8 cellular contexts compared by ENCODE assay signal in genomic region chr13:45280751-45281634, GRCh38. TPM values are rescaled to one million over a fixed set of nuclear protein-coding genes. Genes with fewer than 3 reads are reported as not detected.
DNase-seq lines count a peak whose midpoint lies in the region; ATAC-seq and TF ChIP-seq lines count a peak whose summit lies in the region.

No MANE protein-coding gene starts in this region.

- 35 to 47% methylated on average over 7 of the region's 7 CpGs for WGBS in sigmoid colon, 2 donors

- peak; percentile 67 to 75 (median 72) for TF ChIP-seq CTCF in sigmoid colon (IDR thresholded peaks at IDR 0.05)

- H3K4me1 ChIP-seq in sigmoid colon: peaks cover 0 to 24% (median 13%) of the 10 kb centered on the region in 4 donors

- TF ChIP-seq EP300 in sigmoid colon (IDR thresholded peaks at IDR 0.05): no peak

- ATAC-seq in GM18868 (IDR thresholded peaks at IDR 0.05; ENCODE audit: unreplicated experiment) (peak; percentile 91), left ventricle myocardium superior (peak; percentile 97)

- H3K9me3 ChIP-seq in sigmoid colon: no peaks in the 10 kb centered on the region

- intact Hi-C loops in left ventricle myocardium superior (cut with micrococcal nuclease) (loop anchor here (2.0 kb wide), 1 partner anchor 234 kb away; no protein-coding TSS in a partner anchor), sigmoid colon (cut with DNase I) (loop anchor here (1.0 to 2.0 kb wide), 3 partner anchors 86 to 234 kb away; partner anchors contain the start of gene GTF2F2)

- DNase-seq in Ammon's horn (ENCODE audit: low spot score): peak; percentile 93
- peak; percentile 15 for DNase-seq in Jurkat, Clone E6-1 (ENCODE audit: low read depth, low spot score)
- DNase-seq in SHP77 treated with DMSO at 0.1 percent for 48 hours (lab: John Stamatoyannopoulos, UW): peak; percentile 6
- DNase-seq in activated naive CD8-positive, alpha-beta T cell treated with anti-CD3 and anti-CD28 coated beads, Interleukin-2, amount 50 U/mL, for 16 hours (ENCODE audit: low read depth, low spot score): peak; percentile 37
- peak; percentile 74 for DNase-seq in left ventricle myocardium superior
- DNase-seq in sigmoid colon: peak; percentile 83
- no peak for DNase-seq in cortex of kidney (lab: John Stamatoyannopoulos, UW)

- H3K4me3 ChIP-seq in Jurkat, Clone E6-1 (ENCODE audit: low read length): no peak overlapping the region
- H3K4me3 ChIP-seq in sigmoid colon: no peak overlapping the region

- no peak for TF ChIP-seq POLR2A in sigmoid colon (IDR thresholded peaks at IDR 0.05)

- H3K27me3 ChIP-seq in sigmoid colon: no peaks in the 10 kb centered on the region

- H3K27ac ChIP-seq in sigmoid colon: peak overlapping the region in 3 of 4 donors; percentile 24 to 37 (median 37)

- peaks cover 0 to 29% (median 0%) of the 10 kb centered on the region in 4 donors for H3K36me3 ChIP-seq in sigmoid colon

RNA-seq across cellular contexts. Expression of gene TPT1, which starts 60.0 kb away (rescaled TPM):
- 3,151 TPM for polyA plus RNA-seq in Jurkat, Clone E6-1 (2012; ENCODE audit: insufficient read depth, insufficient read length)
- total RNA-seq in left ventricle myocardium superior (4,849 TPM), sigmoid colon (1,000 to 10,000 TPM; 3,556 to 5,645 (median 4,871) TPM)
- over 10,000 TPM in 2 of 3 donors, 1,000 to 10,000 TPM in 1; 6,420 to 14,118 (median 13,579) TPM for polyA plus RNA-seq in sigmoid colon
